1 cellular context compared by ENCODE assay signal in the genomic region with DNA sequence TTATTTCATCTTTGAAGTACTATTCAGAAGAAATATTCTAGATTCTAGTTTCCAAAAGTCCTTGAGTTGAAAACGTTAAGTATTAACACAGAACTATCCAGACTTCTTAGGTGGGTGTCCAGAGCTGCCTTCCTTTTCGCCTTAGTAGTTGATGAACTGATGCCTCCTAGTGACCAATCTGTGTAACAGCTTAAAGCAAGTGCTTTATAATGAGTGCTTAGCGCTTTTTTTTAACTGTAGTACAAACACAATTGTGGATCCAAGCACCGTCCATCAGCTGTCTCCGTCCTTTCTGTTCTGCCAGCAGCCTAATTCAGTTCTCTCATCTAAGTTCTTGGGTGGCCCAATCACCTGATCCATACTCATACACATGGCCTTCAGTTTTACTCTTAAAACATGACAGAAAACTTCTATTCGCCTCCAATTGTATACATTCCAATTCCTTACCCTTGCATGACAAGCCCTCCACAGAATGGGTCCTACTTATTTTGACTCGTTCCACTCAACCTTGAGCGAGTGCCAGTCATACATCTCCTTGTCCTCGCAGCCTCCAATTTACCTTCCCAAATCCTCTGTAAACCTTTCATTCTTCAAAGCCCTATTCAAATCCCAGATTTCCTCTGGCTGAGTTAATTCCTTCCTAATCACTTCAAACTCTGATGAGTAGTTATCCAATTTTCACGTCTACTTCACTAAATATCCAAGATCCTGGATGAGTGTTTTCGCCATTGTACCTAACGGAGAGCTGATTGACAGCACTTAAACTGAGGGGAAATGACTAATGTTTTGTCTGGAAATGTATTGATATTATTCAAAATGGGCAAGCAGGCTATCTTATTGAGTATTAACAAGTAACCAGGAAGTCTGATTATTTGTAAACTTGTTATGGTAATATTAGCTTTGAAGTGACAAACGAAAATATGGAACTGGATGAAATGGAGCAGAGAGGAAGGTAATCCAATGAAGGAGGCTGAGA.
TF ChIP-seq lines count a peak whose summit lies in the region.

No MANE protein-coding gene starts in this region.

TF ChIP-seq in HCT116, 20 proteins besides CTCF, POLR2A, EP300 and RAD21:
- no peak for TF ChIP-seq YY1 (IDR thresholded peaks at IDR 0.05; ENCODE audit: extremely low read depth, insufficient replicate concordance, low read depth, low read length)
- no peak for TF ChIP-seq SIN3A (IDR thresholded peaks at IDR 0.05; ENCODE audit: low read depth)
- no peak for TF ChIP-seq MAX (IDR thresholded peaks at IDR 0.05)
- peak; percentile 17; the same call in 1 of the 2 replicates for TF ChIP-seq JUND (IDR thresholded peaks at IDR 0.05)
- TF ChIP-seq ZFX (IDR thresholded peaks at IDR 0.05) = no peak
- TF ChIP-seq POLR2AphosphoS5 (IDR thresholded peaks at IDR 0.05; ENCODE audit: low read depth, low read length) = peak; percentile 30; the same call in 1 of the 2 replicates
- TF ChIP-seq TCF7L2 (IDR thresholded peaks at IDR 0.05; ENCODE audit: borderline replicate concordance, extremely low read depth, insufficient read depth, insufficient read length) = no peak
